In genomic region chr1:223188618-223189356, GRCh38 we compare ENCODE assay signal across 17 cellular contexts. TPM values are rescaled to one million over a fixed set of nuclear protein-coding genes. Genes with fewer than 3 reads are reported as not detected.
DNase-seq lines count a peak whose midpoint lies in the region; ATAC-seq and TF ChIP-seq lines count a peak whose summit lies in the region.
"Had no signal": no experiment of that assay in that cellular context is flagged by ENCODE, and none has a peak within 500 bp of the region (broad histone marks: within the 10 kb centered on the region; RNA-seq: fewer than 3 reads in every experiment).

No MANE protein-coding gene starts in this region.

- CTCF ChIA-PET in Panc1 (lab: Charles Lee), result no interaction called here

- TF ChIP-seq CTCF in Panc1 (IDR thresholded peaks at IDR 0.05) (no peak), endodermal cell (conservative IDR thresholded peaks at IDR 0.05) (no peak)

- ATAC-seq in Panc1 (peak; percentile 67), GM18873 (IDR thresholded peaks at IDR 0.05; ENCODE audit: low FRiP score, unreplicated experiment) (no peak)

- H3K4me3 Mint-ChIP-seq in endodermal cell, result no peak overlapping the region

- no peak overlapping the region for H3K9ac ChIP-seq in endodermal cell (ENCODE audit: extremely low read depth, low read length, poor library complexity, severe bottlenecking)
- H3K9ac ChIP-seq: BLaER1 had no signal

- peaks cover 7% of the 10 kb centered on the region for H3K4me1 Mint-ChIP-seq in endodermal cell

- H3K36me3 ChIP-seq in Panc1 (ENCODE audit: control insufficient read depth, insufficient read depth, low read length), result no peaks in the 10 kb centered on the region
- H3K36me3 ChIP-seq in endodermal cell (ENCODE audit: control insufficient read depth, insufficient read depth, low read length), result no peaks in the 10 kb centered on the region
- H3K36me3 ChIP-seq: BLaER1 had no signal

- in situ Hi-C loops in Panc1 (cut with HindIII; ENCODE audit: low pct_unique_long_range_greater_than_20kb, low sequenced_read_pairs), result no loop called here

- H3K4me1 ChIP-seq in Panc1 (ENCODE audit: control insufficient read depth, insufficient read depth, low read length) (no peaks in the 10 kb centered on the region), endodermal cell (ENCODE audit: control insufficient read depth, insufficient read depth, low read length) (no peaks in the 10 kb centered on the region)

- peaks cover 8% of the 10 kb centered on the region for H3K9me3 Mint-ChIP-seq in endodermal cell

- H3K27me3 ChIP-seq in Panc1 (ENCODE audit: control insufficient read depth, insufficient read depth, low read length) (peaks cover 8% of the 10 kb centered on the region; the same call in 1 of the 2 replicates), endodermal cell (ENCODE audit: control insufficient read depth, insufficient read depth, low read length, poor library complexity, severe bottlenecking) (peaks cover 3% of the 10 kb centered on the region)
- H3K27me3 ChIP-seq: BLaER1 had no signal

- H3K27ac Mint-ChIP-seq in endodermal cell, result no peak overlapping the region

- H3K9me3 ChIP-seq in Panc1 (ENCODE audit: control insufficient read depth, insufficient read depth, low read depth, low read length) (no peaks in the 10 kb centered on the region), endodermal cell (ENCODE audit: control insufficient read depth, low read length) (peaks cover 10% of the 10 kb centered on the region)
- H3K9me3 ChIP-seq: BLaER1 had no signal

- peak; percentile 25 for DNase-seq in SKM-1 treated with dmso at 0.1 percent for 144 hours (lab: John Stamatoyannopoulos, UW; ENCODE audit: unreplicated experiment)
- DNase-seq in SKM-1 (lab: John Stamatoyannopoulos, UW; ENCODE audit: unreplicated experiment), result no peak
- DNase-seq in Panc1 (ENCODE audit: low read depth, low spot score), result no peak
- peak; percentile 29 for DNase-seq in endodermal cell
- DNase-seq in stimulated activated CD8-positive, alpha-beta memory T cell treated with anti-CD3 and anti-CD28 coated beads, Interleukin-4, amount 100 ng/mL, for 48 hours, result peak; percentile 21
- no peak for DNase-seq in NOMO-1 (lab: John Stamatoyannopoulos, UW; ENCODE audit: unreplicated experiment in 2 of 2)
- DNase-seq in midbrain (lab: John Stamatoyannopoulos, UW), result no peak
- DNase-seq: 8988T, DMS153, EL, H7, NCI-H2107, NCI-H345, NCI-H69, SHP77 had no signal

- 79 to 94% methylated on average over 2 to 5 of the region's 5 CpGs for WGBS in endodermal cell (ENCODE audit: insufficient coverage in 1 of 2, insufficient read length in 1 of 2), 2 experiments

- intact Hi-C loops in Panc1 (cut with micrococcal nuclease; ENCODE audit: unreplicated experiment), result no loop called here

- no peak overlapping the region for H3K27ac ChIP-seq in Panc1 (ENCODE audit: low read length)
- H3K27ac ChIP-seq in endodermal cell (ENCODE audit: low read depth, low read length), result no peak overlapping the region
- H3K27ac ChIP-seq: BLaER1 had no signal

- H3K27me3 Mint-ChIP-seq in endodermal cell (ENCODE audit: insufficient read depth), result peaks cover 25% of the 10 kb centered on the region

- BruUV-seq in Panc1 (replicated peaks; lab: Mats Ljungman, UMichigan), result no TSS peak

- no peaks in the 10 kb centered on the region for H3K36me3 Mint-ChIP-seq in endodermal cell (ENCODE audit: low read depth)

- H3K4me3 ChIP-seq in Panc1 (ENCODE audit: low read depth in 2 of 2, low read length in 2 of 2), result no peak overlapping the region
- H3K4me3 ChIP-seq in endodermal cell (ENCODE audit: low read length), result no peak overlapping the region
- H3K4me3 ChIP-seq: BLaER1 had no signal

- POLR2A ChIA-PET in Panc1 (lab: Charles Lee), result interaction anchor here (0.6 kb wide), 1 partner anchor 238 kb away, joined by 4 read pairs; no protein-coding TSS in a partner anchor

RNA-seq across cellular contexts. Expression of gene TLR5, which starts 45.7 kb away (rescaled TPM):
- total RNA-seq in Panc1 (2021; ENCODE audit: unreplicated experiment) (0.21 TPM), endodermal cell (not detected)
- 0.67 TPM for polyA plus RNA-seq in Panc1 (2012; ENCODE audit: insufficient read length)
- 0.96 TPM for polyA plus RNA-seq in endodermal cell (2013, experiment 1 of 2)
- 0.70 TPM for polyA plus RNA-seq in endodermal cell (2013, experiment 2 of 2)

Comparison
In these comparisons a context has a peak if more than half of its experiments do, and no peak if none do; other contexts are left out.
1. DNase-seq: peak in SKM-1 treated with dmso at 0.1 percent for 144 hours (single experiment), endodermal cell (single experiment) and stimulated activated CD8-positive, alpha-beta memory T cell treated with anti-CD3 and anti-CD28 coated beads, Interleukin-4, amount 100 ng/mL, for 48 hours (single experiment); none in SKM-1 (single experiment), Panc1 (single experiment), NOMO-1 (0 of 2) and midbrain (single experiment).